In genomic region chr19:58398087-58398486, GRCh38 we compare ENCODE assay signal across 31 cellular contexts. TPM values are rescaled to one million over a fixed set of nuclear protein-coding genes. Genes with fewer than 3 reads are reported as not detected.
"Had no signal": no experiment of that assay in that cellular context is flagged by ENCODE, and none has a peak within 500 bp of the region (broad histone marks: within the 10 kb centered on the region; RNA-seq: fewer than 3 reads in every experiment).

No MANE protein-coding gene starts in this region.

- H3K9ac ChIP-seq: parathyroid adenoma had no signal

- H3K9me3 ChIP-seq: colonic mucosa, gastrocnemius medialis, heart left ventricle, lower lobe of right lung, mucosa of descending colon, right lobe of liver, suprapubic skin, vagina had no signal

- DNase-seq: colonic mucosa; effector CD8-positive, alpha-beta T cell; foreskin fibroblast; gastrocnemius medialis; heart left ventricle; kidney glomerular epithelial cell; left colon; left ventricle myocardium superior; lower lobe of right lung; mucosa of descending colon; naive B cell; nephron progenitor cell; stimulated activated CD4-positive, alpha-beta T cell treated with anti-CD3 and anti-CD28 coated beads, Interleukin-12 subunit alpha, Interleukin-12 subunit beta, amount 100 ng/mL, for 4 hours; stimulated activated CD4-positive, alpha-beta T cell treated with anti-CD3 and anti-CD28 coated beads, Interleukin-1b, Interleukin-23, amount 100 ng/mL, for 48 hours; stimulated activated CD4-positive, alpha-beta T cell treated with anti-CD3 and anti-CD28 coated beads, Interleukin-4, amount 100 ng/mL, for 1 hour; stimulated activated CD8-positive, alpha-beta memory T cell treated with anti-CD3 and anti-CD28 coated beads, Interleukin-4, amount 100 ng/mL, for 48 hours; stimulated activated naive CD4-positive, alpha-beta T cell; stimulated activated naive CD8-positive, alpha-beta T cell treated with anti-CD3 and anti-CD28 coated beads, Interleukin-15, amount 100 ng/mL, for 72 hours; trophoblast cell had no signal

- H3K4me3 ChIP-seq: colonic mucosa, gastrocnemius medialis, heart left ventricle, hepatocyte, lower lobe of right lung, mucosa of descending colon, right lobe of liver, smooth muscle cell, suprapubic skin, vagina had no signal

- H3K4me2 ChIP-seq: hepatocyte, smooth muscle cell had no signal

- H3K79me2 ChIP-seq: parathyroid adenoma had no signal

- H3K27ac ChIP-seq: colonic mucosa, epithelial cell of prostate, gastrocnemius medialis, heart left ventricle, hepatocyte, lower lobe of right lung, parathyroid adenoma, right lobe of liver, suprapubic skin, vagina had no signal

- H3K27me3 ChIP-seq: right lobe of liver, vagina had no signal

RNA-seq across cellular contexts. Expression of gene RNF225, which starts 2.6 kb away (rescaled TPM):
- total RNA-seq: chondrocyte, colonic mucosa, gastrocnemius medialis, glomerular endothelial cell, heart left ventricle, hepatocyte, left colon, left ventricle myocardium superior, lower lobe of right lung, mucosa of descending colon, osteoblast, progenitor cell of endocrine pancreas, right lobe of liver, smooth muscle cell had no signal
- polyA plus RNA-seq: heart left ventricle, hepatocyte, thymus had no signal
